Comparison of ENCODE assay signal across 13 cellular contexts in the genomic region with DNA sequence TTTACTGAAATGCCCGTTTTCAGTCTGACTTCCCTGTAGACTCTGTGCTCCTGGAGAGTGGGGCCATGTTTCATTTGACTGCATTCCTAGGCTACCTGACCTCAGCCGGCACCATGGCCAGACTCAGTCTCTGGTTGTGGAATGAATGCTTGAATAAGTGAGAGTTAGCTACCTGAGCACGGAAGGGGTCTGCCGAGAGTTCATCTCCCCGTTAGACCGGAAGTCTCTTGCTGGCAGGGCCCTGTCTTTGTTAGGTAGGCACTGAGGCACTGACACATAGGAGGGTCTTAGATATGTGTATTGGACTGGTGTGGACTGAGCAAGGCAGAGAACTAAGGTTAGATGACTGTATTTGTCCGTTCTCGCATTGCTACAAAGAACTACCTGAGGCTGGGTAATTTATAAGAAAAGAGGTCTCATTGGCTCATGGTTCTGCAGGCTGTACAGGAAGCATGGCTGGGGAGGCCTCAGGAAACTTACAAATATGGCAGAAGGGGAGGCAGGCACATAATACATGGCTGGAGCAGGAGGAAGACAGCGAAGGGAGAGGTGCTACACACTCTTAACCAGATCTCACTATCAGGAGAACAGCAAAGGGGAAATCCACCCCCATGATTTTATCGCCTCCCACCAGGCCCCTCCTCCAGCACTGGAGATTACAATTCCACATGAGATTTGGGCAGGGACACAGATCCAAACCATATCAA.
DNase-seq lines count a peak whose midpoint lies in the region; ATAC-seq and TF ChIP-seq lines count a peak whose summit lies in the region.
"Had no signal": no experiment of that assay in that cellular context is flagged by ENCODE, and none has a peak within 500 bp of the region (broad histone marks: within the 10 kb centered on the region; RNA-seq: fewer than 3 reads in every experiment).

No MANE protein-coding gene starts in this region.

- H3K36me3 ChIP-seq in right atrium auricular region (no peaks in the 10 kb centered on the region), Karpas-422 (ENCODE audit: insufficient read depth, low read length) (no peaks in the 10 kb centered on the region)
- H3K36me3 ChIP-seq: BLaER1 treated with 17β-estradiol and CSF1 and Interleukin-3, amounts not matched to agents 10 nM and 100 nM had no signal

- peaks cover 0 to 13% of the 10 kb centered on the region in 2 donors for H3K9me3 ChIP-seq in right atrium auricular region
- H3K9me3 ChIP-seq in Karpas-422 (ENCODE audit: low read length) = no peaks in the 10 kb centered on the region

- peaks cover 8% of the 10 kb centered on the region for H3K9me3 Mint-ChIP-seq in glutamatergic neuron (ENCODE audit: unreplicated experiment)

- peaks cover 12% of the 10 kb centered on the region for H3K27me3 Mint-ChIP-seq in glutamatergic neuron (ENCODE audit: unreplicated experiment)

- H3K4me1 ChIP-seq in right atrium auricular region (no peaks in the 10 kb centered on the region), Karpas-422 (ENCODE audit: low read length) (no peaks in the 10 kb centered on the region)

- H3K9ac ChIP-seq in Karpas-422 (ENCODE audit: low read length) = no peak overlapping the region
- H3K9ac ChIP-seq: BLaER1 treated with 17β-estradiol and CSF1 and Interleukin-3, amounts not matched to agents 10 nM and 100 nM had no signal

- no peaks in the 10 kb centered on the region for H3K27me3 ChIP-seq in right atrium auricular region
- no peaks in the 10 kb centered on the region for H3K27me3 ChIP-seq in Karpas-422 (ENCODE audit: low read length)
- H3K27me3 ChIP-seq: BLaER1 treated with 17β-estradiol and CSF1 and Interleukin-3, amounts not matched to agents 10 nM and 100 nM had no signal

- TF ChIP-seq CTCF in right atrium auricular region (IDR thresholded peaks at IDR 0.05) (no peak), glutamatergic neuron (IDR thresholded peaks at IDR 0.05; ENCODE audit: partially characterized antibody, unreplicated experiment) (no peak)

- no peaks in the 10 kb centered on the region for H4K20me1 ChIP-seq in Karpas-422 (ENCODE audit: insufficient read depth, low read depth, low read length)
- H4K20me1 ChIP-seq: BLaER1 treated with 17β-estradiol and CSF1 and Interleukin-3, amounts not matched to agents 10 nM and 100 nM had no signal

- H3K36me3 Mint-ChIP-seq in glutamatergic neuron (ENCODE audit: unreplicated experiment) = peaks cover 9% of the 10 kb centered on the region
- H3K36me3 Mint-ChIP-seq: CD8-positive, alpha-beta T cell had no signal

- no peak for ATAC-seq in left ventricle myocardium superior
- ATAC-seq: CD8-positive, alpha-beta T cell; GM12878 had no signal

- no peaks in the 10 kb centered on the region for H3K79me2 ChIP-seq in Karpas-422 (ENCODE audit: low read length)

- H3K4me3 Mint-ChIP-seq in glutamatergic neuron (ENCODE audit: unreplicated experiment) = no peak overlapping the region
- H3K4me3 Mint-ChIP-seq: B cell; CD8-positive, alpha-beta T cell; H9 had no signal

- H3K4me2 ChIP-seq in Karpas-422 (ENCODE audit: low read depth, low read length, poor library complexity, severe bottlenecking) = no peak overlapping the region
- H3K4me2 ChIP-seq: BLaER1 treated with 17β-estradiol and CSF1 and Interleukin-3, amounts not matched to agents 10 nM and 100 nM had no signal

- DNase-seq in right atrium auricular region (ENCODE audit: low spot score) (peak; percentile 49), left ventricle myocardium superior (no peak), glutamatergic neuron (no peak), mucosa of gallbladder (ENCODE audit: low spot score) (peak; percentile 2), Karpas-422 (no peak), NCI-H510A treated with DMSO at 0.1 percent for 48 hours (lab: John Stamatoyannopoulos, UW) (no peak)
- DNase-seq: Calu3; CD8-positive, alpha-beta T cell; DMS79 treated with DMSO at 0.1 percent for 48 hours; H9 had no signal

- no peaks in the 10 kb centered on the region for H3K9me2 ChIP-seq in Karpas-422 (replicated peaks; ENCODE audit: insufficient read depth, low read length)

- peak overlapping the region; percentile 35 for H3K27ac Mint-ChIP-seq in glutamatergic neuron (ENCODE audit: unreplicated experiment)
- H3K27ac Mint-ChIP-seq: B cell; CD8-positive, alpha-beta T cell had no signal

- peaks cover 16% of the 10 kb centered on the region for H3K4me1 Mint-ChIP-seq in glutamatergic neuron (ENCODE audit: low read depth, unreplicated experiment)
- H3K4me1 Mint-ChIP-seq: B cell had no signal

- no peak overlapping the region for H2AFZ ChIP-seq in Karpas-422 (ENCODE audit: low read length)

- no peak overlapping the region for H3K27ac ChIP-seq in right atrium auricular region
- H3K27ac ChIP-seq in Karpas-422 (ENCODE audit: low read length) = no peak overlapping the region
- H3K27ac ChIP-seq: BLaER1 treated with 17β-estradiol and CSF1 and Interleukin-3, amounts not matched to agents 10 nM and 100 nM had no signal

- H3K4me3 ChIP-seq in right atrium auricular region (no peak overlapping the region), Karpas-422 (ENCODE audit: low read length) (no peak overlapping the region)
- H3K4me3 ChIP-seq: BLaER1 treated with 17β-estradiol and CSF1 and Interleukin-3, amounts not matched to agents 10 nM and 100 nM; GM12878 had no signal

- intact Hi-C loops in left ventricle myocardium superior (cut with micrococcal nuclease) = no loop called here

Comparison
In these comparisons a context has a peak if more than half of its experiments do, and no peak if none do; other contexts are left out.
1. DNase-seq: peak in right atrium auricular region (single experiment) and mucosa of gallbladder (single experiment); none in left ventricle myocardium superior (single experiment), glutamatergic neuron (single experiment), Karpas-422 (single experiment) and NCI-H510A treated with DMSO at 0.1 percent for 48 hours (single experiment).